ENCODE assay signal across 29 cellular contexts in genomic region chr1:6802893-6803292, GRCh38.
"Had no signal": no experiment of that assay in that cellular context is flagged by ENCODE, and none has a peak within 500 bp of the region (broad histone marks: within the 10 kb centered on the region; RNA-seq: fewer than 3 reads in every experiment).

No MANE protein-coding gene starts in this region.

- H3K27ac Mint-ChIP-seq: activated B cell treated with CpG ODN at 0.5 μM for 24 hours; activated naive CD4-positive, alpha-beta T cell treated with anti-CD3 and anti-CD28 coated beads for 36 hours; activated naive CD8-positive, alpha-beta T cell treated with anti-CD3 and anti-CD28 coated beads, Interleukin-2, amount 10 ng/mL, durations not matched to agents 7 days and 5 days; natural killer cell had no signal

- H3K9ac ChIP-seq: parathyroid adenoma had no signal

- H3K4me3 Mint-ChIP-seq: activated B cell treated with CpG ODN at 0.5 μM for 24 hours; activated naive CD4-positive, alpha-beta T cell treated with anti-CD3 and anti-CD28 coated beads for 36 hours; activated naive CD8-positive, alpha-beta T cell treated with anti-CD3 and anti-CD28 coated beads, Interleukin-2, amount 10 ng/mL, durations not matched to agents 7 days and 5 days; central memory CD8-positive, alpha-beta T cell; effector memory CD8-positive, alpha-beta T cell; mesothelial cell of epicardium; natural killer cell; stimulated activated naive B cell treated with anti-CD40 and anti-IgM and Interleukin-4, amounts not matched to agents 10 μg/mL and 1 μg/mL and 100 μg/mL, for 72 hours had no signal

- ATAC-seq: effector memory CD8-positive, alpha-beta T cell; natural killer cell; sciatic nerve; stimulated activated naive B cell treated with anti-CD40 and anti-IgM and Interleukin-4, amounts not matched to agents 10 μg/mL and 1 μg/mL and 100 μg/mL, for 72 hours had no signal

- H3K4me1 ChIP-seq: colonic mucosa had no signal

- H3K9me3 Mint-ChIP-seq: activated B cell treated with CpG ODN at 0.5 μM for 24 hours; activated naive CD4-positive, alpha-beta T cell treated with anti-CD3 and anti-CD28 coated beads for 36 hours; activated naive CD8-positive, alpha-beta T cell treated with anti-CD3 and anti-CD28 coated beads, Interleukin-2, amount 10 ng/mL, durations not matched to agents 7 days and 5 days; central memory CD8-positive, alpha-beta T cell; effector memory CD8-positive, alpha-beta T cell; mesothelial cell of epicardium; natural killer cell; stimulated activated naive B cell treated with anti-CD40 and anti-IgM and Interleukin-4, amounts not matched to agents 10 μg/mL and 1 μg/mL and 100 μg/mL, for 72 hours had no signal

- FAIRE-seq: endothelial cell of umbilical vein, keratinocyte had no signal

- H3K36me3 Mint-ChIP-seq: mesothelial cell of epicardium, natural killer cell had no signal

- DNase-seq: activated B cell treated with CpG ODN at 0.5 μM for 24 hours; activated CD4-positive, alpha-beta T cell treated with anti-CD3 and anti-CD28 coated beads for 4 hours; activated CD4-positive, alpha-beta T cell treated with anti-CD3 and anti-CD28 coated beads, Interleukin-2, amount 50 U/mL, for 48 hours; activated effector memory CD4-positive, alpha-beta T cell treated with Interleukin-2 at 50 U/mL for 16 hours; activated naive CD4-positive, alpha-beta T cell treated with anti-CD3 and anti-CD28 coated beads for 36 hours; activated naive CD8-positive, alpha-beta T cell treated with anti-CD3 and anti-CD28 coated beads, Interleukin-2, amount 10 ng/mL, durations not matched to agents 7 days and 5 days; activated T-cell treated with anti-CD3 and anti-CD28 coated beads, Interleukin-2, amount 50 U/mL, for 48 hours; brain microvascular endothelial cell; colonic mucosa; dorsolateral prefrontal cortex; effector memory CD8-positive, alpha-beta T cell; esophagus squamous epithelium; heart right ventricle; lower lobe of right lung; natural killer cell; stimulated activated CD4-positive, alpha-beta T cell treated with anti-CD3 and anti-CD28 coated beads, Interleukin-15, amount 100 ng/mL, for 24 hours; stimulated activated CD8-positive, alpha-beta memory T cell treated with anti-CD3 and anti-CD28 coated beads, Interleukin-4, amount 100 ng/mL, for 48 hours; stimulated activated naive B cell treated with anti-CD40 and anti-IgM and Interleukin-4, amounts not matched to agents 10 μg/mL and 1 μg/mL and 100 μg/mL, for 72 hours; T-helper 9 cell; testis; upper lobe of right lung had no signal

- H3K27me3 ChIP-seq: brain microvascular endothelial cell, colonic mucosa, dorsolateral prefrontal cortex, esophagus squamous epithelium, heart right ventricle, neutrophil, testis, upper lobe of right lung had no signal

- H3K9me3 ChIP-seq: colonic mucosa, esophagus squamous epithelium, heart right ventricle, lower lobe of right lung, neutrophil, testis, upper lobe of right lung had no signal

- H3K4me3 ChIP-seq: colonic mucosa, dorsolateral prefrontal cortex, esophagus squamous epithelium, heart right ventricle, lower lobe of right lung, smooth muscle cell, testis, upper lobe of right lung had no signal

- H2AFZ ChIP-seq: parathyroid adenoma had no signal

- H3K27me3 Mint-ChIP-seq: activated B cell treated with CpG ODN at 0.5 μM for 24 hours; activated naive CD8-positive, alpha-beta T cell treated with anti-CD3 and anti-CD28 coated beads, Interleukin-2, amount 10 ng/mL, durations not matched to agents 7 days and 5 days; central memory CD8-positive, alpha-beta T cell; effector memory CD8-positive, alpha-beta T cell; stimulated activated naive B cell treated with anti-CD40 and anti-IgM and Interleukin-4, amounts not matched to agents 10 μg/mL and 1 μg/mL and 100 μg/mL, for 72 hours had no signal

- H3K36me3 ChIP-seq: brain microvascular endothelial cell, colonic mucosa, esophagus squamous epithelium, heart right ventricle, lower lobe of right lung, neutrophil, upper lobe of right lung had no signal

- H3K4me2 ChIP-seq: smooth muscle cell had no signal

- H3K27ac ChIP-seq: brain microvascular endothelial cell, colonic mucosa, esophagus squamous epithelium, lower lobe of right lung, neutrophil, parathyroid adenoma had no signal
